Comparison of ENCODE assay signal across 16 cellular contexts in the genomic region with DNA sequence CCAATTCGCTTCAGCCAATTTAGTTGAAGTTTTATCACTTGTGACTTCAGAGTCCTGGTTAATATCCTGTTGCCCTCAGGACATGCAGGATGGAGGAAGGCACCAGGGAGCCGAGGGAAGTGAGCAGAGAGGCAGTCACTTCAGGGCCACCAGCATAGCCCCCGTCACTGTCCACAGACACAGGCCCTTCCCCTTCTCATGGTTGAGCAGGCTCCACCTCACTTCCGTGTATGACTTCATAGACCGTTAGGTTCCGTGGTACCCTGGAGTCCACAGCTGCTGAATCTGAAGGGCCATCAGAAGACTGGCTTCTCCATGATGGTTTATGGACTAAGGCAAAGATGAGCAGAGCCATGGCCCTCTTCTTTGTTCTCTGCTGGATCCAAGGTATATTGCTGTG. TPM values are rescaled to one million over a fixed set of nuclear protein-coding genes. Genes with fewer than 3 reads are reported as not detected.
DNase-seq lines count a peak whose midpoint lies in the region; ATAC-seq, FAIRE-seq and TF ChIP-seq lines count a peak whose summit lies in the region.
"Had no signal": no experiment of that assay in that cellular context is flagged by ENCODE, and none has a peak within 500 bp of the region (broad histone marks: within the 10 kb centered on the region; RNA-seq: fewer than 3 reads in every experiment).

A gene (plus strand): TSS at position 266 of the 400 bp plus-strand sequence. CDS start 76 bp downstream, at position 342.

- H3K4me2 ChIP-seq in SU-DHL-6 (ENCODE audit: low read depth, low read length, poor library complexity, severe bottlenecking), result no peak within 1 kb of the TSS

- H3K4me1 ChIP-seq in lower lobe of right lung (peaks cover 6% of the 10 kb centered on the region), suprapubic skin (peaks cover 5% of the 10 kb centered on the region), tibial artery (peaks cover 0 to 6% (median 2%) of the 10 kb centered on the region in 4 donors)
- H3K4me1 ChIP-seq: psoas muscle had no signal

- no peak for TF ChIP-seq EP300 in suprapubic skin (IDR thresholded peaks at IDR 0.05)

- no peak within 1 kb of the TSS for H3K9ac ChIP-seq in SU-DHL-6 (ENCODE audit: low read length)

- 84% methylated on average over 6 of the region's 6 CpGs for WGBS in suprapubic skin

- peak within 1 kb of the TSS; percentile 27 for H2AFZ ChIP-seq in SU-DHL-6 (ENCODE audit: low read depth, low read length, severe bottlenecking)

- no peak for TF ChIP-seq CTCF in SU-DHL-6 (IDR thresholded peaks at IDR 0.05; ENCODE audit: insufficient read depth, low read length, poor library complexity, severe bottlenecking)
- no peak for TF ChIP-seq CTCF in lower lobe of right lung (IDR thresholded peaks at IDR 0.05)
- no peak for TF ChIP-seq CTCF in suprapubic skin (IDR thresholded peaks at IDR 0.05)
- TF ChIP-seq CTCF in tibial artery (IDR thresholded peaks at IDR 0.05), result no peak

- no peak for FAIRE-seq in GM12891 (lab: Jason Lieb, UNC)

- intact Hi-C loops in lower lobe of right lung (cut with DNase I), result no loop called here
- intact Hi-C loops in tibial artery (cut with DNase I; ENCODE audit: low total_unique reads), result no loop called here

- DNase-seq in GM12891 (ENCODE audit: insufficient read length, low spot score) (no peak), lower lobe of right lung (no peak), suprapubic skin (ENCODE audit: low spot score in 2 of 2) (no peak), SK-N-DZ (ENCODE audit: low spot score) (no peak), tibial artery (no peak)
- DNase-seq: activated CD4-positive, alpha-beta T cell treated with anti-CD3 and anti-CD28 coated beads for 1 hour; EL; left lung; NCI-H187 treated with DMSO at 0.1 percent for 48 hours; psoas muscle; Right ventricle myocardium superior had no signal

- H3K36me3 ChIP-seq in SU-DHL-6 (ENCODE audit: low read length), result no peaks in the 10 kb centered on the region
- H3K36me3 ChIP-seq in lower lobe of right lung, result no peaks in the 10 kb centered on the region
- H3K36me3 ChIP-seq in suprapubic skin, result no peaks in the 10 kb centered on the region
- H3K36me3 ChIP-seq in tibial artery, result no peaks in the 10 kb centered on the region
- H3K36me3 ChIP-seq: gastroesophageal sphincter, left lung had no signal

- H3K9me3 ChIP-seq in SU-DHL-6 (ENCODE audit: insufficient read depth, low read length), result no peaks in the 10 kb centered on the region
- no peaks in the 10 kb centered on the region for H3K9me3 ChIP-seq in lower lobe of right lung
- H3K9me3 ChIP-seq in suprapubic skin, result no peaks in the 10 kb centered on the region
- H3K9me3 ChIP-seq in tibial artery, result no peaks in the 10 kb centered on the region
- H3K9me3 ChIP-seq: gastroesophageal sphincter, left lung, psoas muscle had no signal

- H3K27ac ChIP-seq in SU-DHL-6 (ENCODE audit: low read depth, low read length), result no peak within 1 kb of the TSS
- H3K27ac ChIP-seq in lower lobe of right lung, result no peak within 1 kb of the TSS
- H3K27ac ChIP-seq in suprapubic skin, result no peak within 1 kb of the TSS
- H3K27ac ChIP-seq in tibial artery, result no peak within 1 kb of the TSS
- H3K27ac ChIP-seq: gastroesophageal sphincter, left lung, psoas muscle had no signal

- H3K4me3 ChIP-seq in SU-DHL-6 (ENCODE audit: insufficient read depth, low read length, poor library complexity, severe bottlenecking) (no peak within 1 kb of the TSS), lower lobe of right lung (no peak within 1 kb of the TSS), suprapubic skin (no peak within 1 kb of the TSS), tibial artery (no peak within 1 kb of the TSS)
- H3K4me3 ChIP-seq: gastroesophageal sphincter, left lung, psoas muscle had no signal

- no peaks in the 10 kb centered on the region for H3K27me3 ChIP-seq in SU-DHL-6 (ENCODE audit: low read length)
- no peaks in the 10 kb centered on the region for H3K27me3 ChIP-seq in lower lobe of right lung (ENCODE audit: low read depth)
- H3K27me3 ChIP-seq in suprapubic skin, result no peaks in the 10 kb centered on the region
- no peaks in the 10 kb centered on the region for H3K27me3 ChIP-seq in tibial artery
- H3K27me3 ChIP-seq: gastroesophageal sphincter, left lung had no signal

- H3K9me2 ChIP-seq in SU-DHL-6 (replicated peaks; ENCODE audit: insufficient read depth, low read length), result no peaks in the 10 kb centered on the region

- no peaks in the 10 kb centered on the region for H3K79me2 ChIP-seq in SU-DHL-6 (ENCODE audit: insufficient read depth, low read length)

- ATAC-seq in lower lobe of right lung (no peak), GM19397 (IDR thresholded peaks at IDR 0.05; ENCODE audit: unreplicated experiment) (no peak), GM21737 (IDR thresholded peaks at IDR 0.05; ENCODE audit: unreplicated experiment) (no peak)
- ATAC-seq: activated naive CD4-positive, alpha-beta T cell treated with anti-CD3 and anti-CD28 coated beads, Interleukin-2, amount 50 U/mL, for 72 hours; gastroesophageal sphincter; left lung; psoas muscle had no signal

- no peaks in the 10 kb centered on the region for H4K20me1 ChIP-seq in SU-DHL-6 (ENCODE audit: low read depth, low read length)

- TF ChIP-seq POLR2A in GM12891 (IDR thresholded peaks at IDR 0.05; ENCODE audit: low read depth, low read length) (no peak), suprapubic skin (IDR thresholded peaks at IDR 0.05) (no peak)

- no peaks in the 10 kb centered on the region for H3F3A ChIP-seq in SU-DHL-6 (ENCODE audit: insufficient read depth)

TF ChIP-seq in GM12891, 5 proteins besides CTCF, POLR2A, EP300 and RAD21:
- no peak for TF ChIP-seq TAF1 (IDR thresholded peaks at IDR 0.05; ENCODE audit: low read depth, low read length)
- TF ChIP-seq SPI1 (IDR thresholded peaks at IDR 0.05; ENCODE audit: low read depth, low read length), result peak; percentile 48

RNA-seq across cellular contexts. Expression of the gene that starts here (rescaled TPM):
- polyA plus RNA-seq in GM12891 (2012; ENCODE audit: low read depth, missing spikeins), result 5.0 TPM
- total RNA-seq in lower lobe of right lung (15.1 TPM), suprapubic skin (10 to 100 TPM in 3 of 4 donors, 1 to 10 TPM in 1; 4.5 to 45.7 (median 14.7) TPM)
- polyA plus RNA-seq in SK-N-DZ (2014; cell fraction: cytosol; rRNA removed), result 1.0 and 1.6 TPM in 2 replicates
- polyA plus RNA-seq in SK-N-DZ (2014; cell fraction: nucleus; rRNA removed), result 4.5 and 15.1 TPM in 2 replicates
